In genomic region chr12:109404841-109405240, GRCh38 we compare ENCODE assay signal across 18 cellular contexts. TPM values are rescaled to one million over a fixed set of nuclear protein-coding genes. Genes with fewer than 3 reads are reported as not detected.
"Had no signal": no experiment of that assay in that cellular context is flagged by ENCODE, and none has a peak within 500 bp of the region (broad histone marks: within the 10 kb centered on the region; RNA-seq: fewer than 3 reads in every experiment).

No MANE protein-coding gene starts in this region.

RNA-seq across cellular contexts. Expression of gene MYO1H, which starts 57.1 kb away (rescaled TPM):
- total RNA-seq: activated naive CD4-positive, alpha-beta T cell treated with anti-CD3 and anti-CD28 coated beads for 36 hours; activated naive CD4-positive, alpha-beta T cell treated with anti-CD3 and anti-CD28 coated beads, Interleukin-2, amount 50 U/mL, for 72 hours; activated naive CD8-positive, alpha-beta T cell treated with anti-CD3 and anti-CD28 coated beads for 36 hours; activated naive CD8-positive, alpha-beta T cell treated with anti-CD3 and anti-CD28 coated beads, Interleukin-2, amount 10 ng/mL, durations not matched to agents 7 days and 5 days; activated T-cell treated with anti-CD3 and anti-CD28 coated beads, Interleukin-2, amount 50 U/mL, for 4 hours; activated T-cell treated with anti-CD3 and anti-CD28 coated beads, Interleukin-2, amount 50 U/mL, for 72 hours; activated T-helper 1 cell treated with anti-CD3 and anti-CD28 coated beads, Interleukin-12 subunit alpha, Interleukin-12 subunit beta, Interleukin-2, Interleukin-4 antibody, amounts not matched to agents 30 ng/mL and 10 ng/mL and 1 ng/mL, durations not matched to agents 14 hours and 24 hours and 36 hours; activated T-helper 17 cell treated with anti-CD3 and anti-CD28 coated beads, Interleukin-2, amount 50 U/mL, for 72 hours; activated T-helper 2 cell treated with anti-CD3 and anti-CD28 coated beads, Interferon-gamma antibody, Interleukin-2, Interleukin-4, amounts not matched to agents 10 μg/mL and 5 μg/mL and 100 μg/mL, durations not matched to agents 14 hours and 24 hours and 36 hours; adrenal gland; aorta; ascending aorta; astrocyte; body of pancreas; bronchial epithelial cell; cardiac muscle cell; cardiac septum; chondrocyte had no signal
- polyA plus RNA-seq: aorta, cardiac muscle cell had no signal
